ENCODE assay signal across 1 cellular context in the genomic region with DNA sequence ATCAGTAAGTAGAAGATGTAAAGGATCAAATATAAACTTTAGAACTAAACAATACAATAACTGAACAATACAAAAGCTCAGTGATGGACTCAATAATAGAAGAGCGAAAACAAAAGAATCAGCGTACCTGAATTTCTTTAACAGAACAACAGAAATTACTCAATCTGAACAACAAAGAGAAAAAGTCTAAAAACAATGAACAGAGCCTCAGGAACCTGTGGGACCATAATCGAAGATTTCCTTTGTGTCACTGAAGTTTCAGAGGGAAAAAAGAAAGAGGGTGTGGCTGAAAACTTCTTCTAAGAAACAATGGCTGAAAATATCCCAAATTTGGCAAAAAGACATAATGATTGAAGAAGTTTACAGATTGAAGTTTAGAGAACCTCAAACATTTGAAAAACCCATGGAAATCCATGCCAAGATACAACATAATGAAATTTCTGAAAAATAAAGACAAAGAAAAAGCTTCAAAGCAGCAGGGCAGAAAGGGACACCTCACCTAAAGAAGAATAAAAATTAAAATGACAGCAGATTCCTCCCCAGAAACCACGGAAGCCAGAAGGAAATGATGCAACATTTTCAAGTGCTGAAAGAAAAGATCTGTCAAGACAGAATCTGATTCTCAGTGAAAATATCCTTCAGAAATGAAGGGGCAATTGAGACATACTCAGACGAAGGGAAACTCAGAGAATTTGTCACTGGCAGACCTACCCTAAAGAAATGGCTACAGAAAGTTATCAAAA.
TF ChIP-seq lines count a peak whose summit lies in the region.

No MANE protein-coding gene starts in this region.

TF ChIP-seq in K562, 482 proteins besides CTCF, POLR2A, EP300 and RAD21 (continued from another document and continues in another):
- TF ChIP-seq NFYB (IDR thresholded peaks at IDR 0.05; ENCODE audit: extremely low read depth, insufficient read length) (no peak), FOXJ2 (tag; IDR thresholded peaks at IDR 0.05) (no peak), POLR2AphosphoS5 (IDR thresholded peaks at IDR 0.05; ENCODE audit: control insufficient read depth, insufficient read depth, low read depth, low read length) (no peak), CBFB (CRISPR knock-in tag; IDR thresholded peaks at IDR 0.05) (no peak), ZNF263 (CRISPR knock-in tag; IDR thresholded peaks at IDR 0.05; ENCODE audit: borderline replicate concordance) (no peak), ETV5 (CRISPR knock-in tag; IDR thresholded peaks at IDR 0.05; ENCODE audit: low read depth) (peak; percentile 33; the same call in 1 of the 2 replicates), MECOM (CRISPR knock-in tag; IDR thresholded peaks at IDR 0.05) (0 out of 2 replicates have a peak, but pooled peaks have one; percentile 23), NR2C2 (CRISPR knock-in tag; IDR thresholded peaks at IDR 0.05) (no peak), NR2C2 (tag; IDR thresholded peaks at IDR 0.05) (no peak), TAF9B (IDR thresholded peaks at IDR 0.05; ENCODE audit: partially characterized antibody) (peak; percentile 26), HDAC3 (IDR thresholded peaks at IDR 0.05; ENCODE audit: borderline replicate concordance, partially characterized antibody) (peak; percentile 39), TAF7 (tag; IDR thresholded peaks at IDR 0.05) (0 out of 2 replicates have a peak, but pooled peaks have one; percentile 44), TSC22D4 (tag; IDR thresholded peaks at IDR 0.05) (no peak), MEIS2 (IDR thresholded peaks at IDR 0.05; ENCODE audit: partially characterized antibody) (peak; percentile 99), NFE2L1 (tag; IDR thresholded peaks at IDR 0.05; ENCODE audit: borderline replicate concordance, low read depth) (no peak), SP1 (CRISPR knock-in tag; IDR thresholded peaks at IDR 0.05) (no peak), ZBED1 (IDR thresholded peaks at IDR 0.05) (no peak), SREBF2 (CRISPR knock-in tag; IDR thresholded peaks at IDR 0.05) (no peak), GATA2 (CRISPR knock-in tag; IDR thresholded peaks at IDR 0.05) (no peak), FUS (optimal IDR thresholded peaks at IDR 0.05; ENCODE audit: low read depth, low read length) (no peak), POLR2G (IDR thresholded peaks at IDR 0.05; ENCODE audit: low read depth, low read length) (no peak), ESRRB (CRISPR knock-in tag; IDR thresholded peaks at IDR 0.05; ENCODE audit: borderline replicate concordance) (no peak), POLR2H (tag; IDR thresholded peaks at IDR 0.05; ENCODE audit: low read depth) (peak; percentile 79), TARDBP (IDR thresholded peaks at IDR 0.05) (no peak), PYGO2 (tag; IDR thresholded peaks at IDR 0.05) (no peak), SIN3B (IDR thresholded peaks at IDR 0.05; ENCODE audit: low read depth) (no peak), KLF1 (tag; IDR thresholded peaks at IDR 0.05) (no peak), KAT7 (CRISPR knock-in tag; IDR thresholded peaks at IDR 0.05; ENCODE audit: borderline replicate concordance) (no peak)
- TF ChIP-seq, protein P1, sequence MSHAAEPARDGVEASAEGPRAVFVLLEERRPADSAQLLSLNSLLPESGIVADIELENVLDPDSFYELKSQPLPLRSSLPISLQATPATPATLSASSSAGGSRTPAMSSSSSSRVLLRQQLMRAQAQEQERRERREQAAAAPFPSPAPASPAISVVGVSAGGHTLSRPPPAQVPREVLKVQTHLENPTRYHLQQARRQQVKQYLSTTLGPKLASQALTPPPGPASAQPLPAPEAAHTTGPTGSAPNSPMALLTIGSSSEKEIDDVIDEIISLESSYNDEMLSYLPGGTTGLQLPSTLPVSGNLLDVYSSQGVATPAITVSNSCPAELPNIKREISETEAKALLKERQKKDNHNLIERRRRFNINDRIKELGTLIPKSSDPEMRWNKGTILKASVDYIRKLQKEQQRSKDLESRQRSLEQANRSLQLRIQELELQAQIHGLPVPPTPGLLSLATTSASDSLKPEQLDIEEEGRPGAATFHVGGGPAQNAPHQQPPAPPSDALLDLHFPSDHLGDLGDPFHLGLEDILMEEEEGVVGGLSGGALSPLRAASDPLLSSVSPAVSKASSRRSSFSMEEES (CRISPR knock-in tag; IDR thresholded peaks at IDR 0.05), result no peak
- TF ChIP-seq, protein P2, sequence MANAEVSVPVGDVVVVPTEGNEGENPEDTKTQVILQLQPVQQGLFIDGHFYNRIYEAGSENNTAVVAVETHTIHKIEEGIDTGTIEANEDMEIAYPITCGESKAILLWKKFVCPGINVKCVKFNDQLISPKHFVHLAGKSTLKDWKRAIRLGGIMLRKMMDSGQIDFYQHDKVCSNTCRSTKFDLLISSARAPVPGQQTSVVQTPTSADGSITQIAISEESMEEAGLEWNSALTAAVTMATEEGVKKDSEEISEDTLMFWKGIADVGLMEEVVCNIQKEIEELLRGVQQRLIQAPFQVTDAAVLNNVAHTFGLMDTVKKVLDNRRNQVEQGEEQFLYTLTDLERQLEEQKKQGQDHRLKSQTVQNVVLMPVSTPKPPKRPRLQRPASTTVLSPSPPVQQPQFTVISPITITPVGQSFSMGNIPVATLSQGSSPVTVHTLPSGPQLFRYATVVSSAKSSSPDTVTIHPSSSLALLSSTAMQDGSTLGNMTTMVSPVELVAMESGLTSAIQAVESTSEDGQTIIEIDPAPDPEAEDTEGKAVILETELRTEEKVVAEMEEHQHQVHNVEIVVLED (CRISPR knock-in tag; IDR thresholded peaks at IDR 0.05), result no peak
- TF ChIP-seq, protein P3, sequence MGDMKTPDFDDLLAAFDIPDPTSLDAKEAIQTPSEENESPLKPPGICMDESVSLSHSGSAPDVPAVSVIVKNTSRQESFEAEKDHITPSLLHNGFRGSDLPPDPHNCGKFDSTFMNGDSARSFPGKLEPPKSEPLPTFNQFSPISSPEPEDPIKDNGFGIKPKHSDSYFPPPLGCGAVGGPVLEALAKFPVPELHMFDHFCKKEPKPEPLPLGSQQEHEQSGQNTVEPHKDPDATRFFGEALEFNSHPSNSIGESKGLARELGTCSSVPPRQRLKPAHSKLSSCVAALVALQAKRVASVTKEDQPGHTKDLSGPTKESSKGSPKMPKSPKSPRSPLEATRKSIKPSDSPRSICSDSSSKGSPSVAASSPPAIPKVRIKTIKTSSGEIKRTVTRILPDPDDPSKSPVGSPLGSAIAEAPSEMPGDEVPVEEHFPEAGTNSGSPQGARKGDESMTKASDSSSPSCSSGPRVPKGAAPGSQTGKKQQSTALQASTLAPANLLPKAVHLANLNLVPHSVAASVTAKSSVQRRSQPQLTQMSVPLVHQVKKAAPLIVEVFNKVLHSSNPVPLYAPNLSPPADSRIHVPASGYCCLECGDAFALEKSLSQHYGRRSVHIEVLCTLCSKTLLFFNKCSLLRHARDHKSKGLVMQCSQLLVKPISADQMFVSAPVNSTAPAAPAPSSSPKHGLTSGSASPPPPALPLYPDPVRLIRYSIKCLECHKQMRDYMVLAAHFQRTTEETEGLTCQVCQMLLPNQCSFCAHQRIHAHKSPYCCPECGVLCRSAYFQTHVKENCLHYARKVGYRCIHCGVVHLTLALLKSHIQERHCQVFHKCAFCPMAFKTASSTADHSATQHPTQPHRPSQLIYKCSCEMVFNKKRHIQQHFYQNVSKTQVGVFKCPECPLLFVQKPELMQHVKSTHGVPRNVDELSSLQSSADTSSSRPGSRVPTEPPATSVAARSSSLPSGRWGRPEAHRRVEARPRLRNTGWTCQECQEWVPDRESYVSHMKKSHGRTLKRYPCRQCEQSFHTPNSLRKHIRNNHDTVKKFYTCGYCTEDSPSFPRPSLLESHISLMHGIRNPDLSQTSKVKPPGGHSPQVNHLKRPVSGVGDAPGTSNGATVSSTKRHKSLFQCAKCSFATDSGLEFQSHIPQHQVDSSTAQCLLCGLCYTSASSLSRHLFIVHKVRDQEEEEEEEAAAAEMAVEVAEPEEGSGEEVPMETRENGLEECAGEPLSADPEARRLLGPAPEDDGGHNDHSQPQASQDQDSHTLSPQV (IDR thresholded peaks at IDR 0.05), result no peak
- TF ChIP-seq, protein P4, sequence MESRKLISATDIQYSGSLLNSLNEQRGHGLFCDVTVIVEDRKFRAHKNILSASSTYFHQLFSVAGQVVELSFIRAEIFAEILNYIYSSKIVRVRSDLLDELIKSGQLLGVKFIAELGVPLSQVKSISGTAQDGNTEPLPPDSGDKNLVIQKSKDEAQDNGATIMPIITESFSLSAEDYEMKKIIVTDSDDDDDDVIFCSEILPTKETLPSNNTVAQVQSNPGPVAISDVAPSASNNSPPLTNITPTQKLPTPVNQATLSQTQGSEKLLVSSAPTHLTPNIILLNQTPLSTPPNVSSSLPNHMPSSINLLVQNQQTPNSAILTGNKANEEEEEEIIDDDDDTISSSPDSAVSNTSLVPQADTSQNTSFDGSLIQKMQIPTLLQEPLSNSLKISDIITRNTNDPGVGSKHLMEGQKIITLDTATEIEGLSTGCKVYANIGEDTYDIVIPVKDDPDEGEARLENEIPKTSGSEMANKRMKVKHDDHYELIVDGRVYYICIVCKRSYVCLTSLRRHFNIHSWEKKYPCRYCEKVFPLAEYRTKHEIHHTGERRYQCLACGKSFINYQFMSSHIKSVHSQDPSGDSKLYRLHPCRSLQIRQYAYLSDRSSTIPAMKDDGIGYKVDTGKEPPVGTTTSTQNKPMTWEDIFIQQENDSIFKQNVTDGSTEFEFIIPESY (CRISPR knock-in tag; IDR thresholded peaks at IDR 0.05), result no peak
- TF ChIP-seq, protein P5, sequence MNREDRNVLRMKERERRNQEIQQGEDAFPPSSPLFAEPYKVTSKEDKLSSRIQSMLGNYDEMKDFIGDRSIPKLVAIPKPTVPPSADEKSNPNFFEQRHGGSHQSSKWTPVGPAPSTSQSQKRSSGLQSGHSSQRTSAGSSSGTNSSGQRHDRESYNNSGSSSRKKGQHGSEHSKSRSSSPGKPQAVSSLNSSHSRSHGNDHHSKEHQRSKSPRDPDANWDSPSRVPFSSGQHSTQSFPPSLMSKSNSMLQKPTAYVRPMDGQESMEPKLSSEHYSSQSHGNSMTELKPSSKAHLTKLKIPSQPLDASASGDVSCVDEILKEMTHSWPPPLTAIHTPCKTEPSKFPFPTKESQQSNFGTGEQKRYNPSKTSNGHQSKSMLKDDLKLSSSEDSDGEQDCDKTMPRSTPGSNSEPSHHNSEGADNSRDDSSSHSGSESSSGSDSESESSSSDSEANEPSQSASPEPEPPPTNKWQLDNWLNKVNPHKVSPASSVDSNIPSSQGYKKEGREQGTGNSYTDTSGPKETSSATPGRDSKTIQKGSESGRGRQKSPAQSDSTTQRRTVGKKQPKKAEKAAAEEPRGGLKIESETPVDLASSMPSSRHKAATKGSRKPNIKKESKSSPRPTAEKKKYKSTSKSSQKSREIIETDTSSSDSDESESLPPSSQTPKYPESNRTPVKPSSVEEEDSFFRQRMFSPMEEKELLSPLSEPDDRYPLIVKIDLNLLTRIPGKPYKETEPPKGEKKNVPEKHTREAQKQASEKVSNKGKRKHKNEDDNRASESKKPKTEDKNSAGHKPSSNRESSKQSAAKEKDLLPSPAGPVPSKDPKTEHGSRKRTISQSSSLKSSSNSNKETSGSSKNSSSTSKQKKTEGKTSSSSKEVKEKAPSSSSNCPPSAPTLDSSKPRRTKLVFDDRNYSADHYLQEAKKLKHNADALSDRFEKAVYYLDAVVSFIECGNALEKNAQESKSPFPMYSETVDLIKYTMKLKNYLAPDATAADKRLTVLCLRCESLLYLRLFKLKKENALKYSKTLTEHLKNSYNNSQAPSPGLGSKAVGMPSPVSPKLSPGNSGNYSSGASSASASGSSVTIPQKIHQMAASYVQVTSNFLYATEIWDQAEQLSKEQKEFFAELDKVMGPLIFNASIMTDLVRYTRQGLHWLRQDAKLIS (CRISPR knock-in tag; IDR thresholded peaks at IDR 0.05), result no peak
- TF ChIP-seq, protein P6, sequence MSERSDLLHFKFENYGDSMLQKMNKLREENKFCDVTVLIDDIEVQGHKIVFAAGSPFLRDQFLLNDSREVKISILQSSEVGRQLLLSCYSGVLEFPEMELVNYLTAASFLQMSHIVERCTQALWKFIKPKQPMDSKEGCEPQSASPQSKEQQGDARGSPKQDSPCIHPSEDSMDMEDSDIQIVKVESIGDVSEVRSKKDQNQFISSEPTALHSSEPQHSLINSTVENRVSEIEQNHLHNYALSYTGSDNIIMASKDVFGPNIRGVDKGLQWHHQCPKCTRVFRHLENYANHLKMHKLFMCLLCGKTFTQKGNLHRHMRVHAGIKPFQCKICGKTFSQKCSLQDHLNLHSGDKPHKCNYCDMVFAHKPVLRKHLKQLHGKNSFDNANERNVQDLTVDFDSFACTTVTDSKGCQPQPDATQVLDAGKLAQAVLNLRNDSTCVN (CRISPR knock-in tag; IDR thresholded peaks at IDR 0.05), result no peak
- TF ChIP-seq, protein P7, sequence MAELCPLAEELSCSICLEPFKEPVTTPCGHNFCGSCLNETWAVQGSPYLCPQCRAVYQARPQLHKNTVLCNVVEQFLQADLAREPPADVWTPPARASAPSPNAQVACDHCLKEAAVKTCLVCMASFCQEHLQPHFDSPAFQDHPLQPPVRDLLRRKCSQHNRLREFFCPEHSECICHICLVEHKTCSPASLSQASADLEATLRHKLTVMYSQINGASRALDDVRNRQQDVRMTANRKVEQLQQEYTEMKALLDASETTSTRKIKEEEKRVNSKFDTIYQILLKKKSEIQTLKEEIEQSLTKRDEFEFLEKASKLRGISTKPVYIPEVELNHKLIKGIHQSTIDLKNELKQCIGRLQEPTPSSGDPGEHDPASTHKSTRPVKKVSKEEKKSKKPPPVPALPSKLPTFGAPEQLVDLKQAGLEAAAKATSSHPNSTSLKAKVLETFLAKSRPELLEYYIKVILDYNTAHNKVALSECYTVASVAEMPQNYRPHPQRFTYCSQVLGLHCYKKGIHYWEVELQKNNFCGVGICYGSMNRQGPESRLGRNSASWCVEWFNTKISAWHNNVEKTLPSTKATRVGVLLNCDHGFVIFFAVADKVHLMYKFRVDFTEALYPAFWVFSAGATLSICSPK (IDR thresholded peaks at IDR 0.05; ENCODE audit: borderline replicate concordance), result no peak
